Comparison of ENCODE assay signal across 34 cellular contexts in the genomic region with DNA sequence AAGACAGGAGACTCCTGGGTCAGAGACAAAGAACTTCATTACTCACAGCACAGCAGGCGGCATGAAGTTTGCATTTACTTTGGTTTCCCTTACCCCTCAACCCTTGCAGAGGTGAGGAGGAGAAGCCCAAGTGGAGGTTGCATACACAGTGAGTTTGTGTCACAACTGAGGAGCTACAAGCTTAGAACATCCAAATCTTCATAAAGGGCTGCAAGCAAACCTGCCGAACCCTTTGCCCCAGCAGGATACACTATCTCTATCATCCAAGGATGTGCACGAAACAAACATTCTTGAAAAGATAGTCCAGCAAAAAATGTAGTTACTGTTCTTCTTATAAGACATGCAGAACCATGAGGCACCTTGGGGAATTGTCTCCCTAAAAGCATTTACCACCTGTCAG.
"Had no signal": no experiment of that assay in that cellular context is flagged by ENCODE, and none has a peak within 500 bp of the region (broad histone marks: within the 10 kb centered on the region; RNA-seq: fewer than 3 reads in every experiment).

No MANE protein-coding gene starts in this region.

- H3K36me3 ChIP-seq: MG63 had no signal

- H3K4me3 ChIP-seq: MG63 had no signal

- H3K9me3 ChIP-seq: MG63 had no signal

- DNase-seq: Karpas-422, Kasumi-1, MG63, MM.1S, MV-4-11, NCI-H1048, NCI-H1092, NCI-H1092 treated with DMSO at 0.1 percent for 48 hours, NCI-H1105, NCI-H1105 treated with DMSO at 0.1 percent for 48 hours, NCI-H1417, NCI-H1417 treated with DMSO at 0.1 percent for 48 hours, NCI-H1436, NCI-H1436 treated with DMSO at 0.1 percent for 48 hours, NCI-H146, NCI-H1694, NCI-H1694 treated with DMSO at 0.1 percent for 48 hours, NCI-H187, NCI-H187 treated with DMSO at 0.1 percent for 48 hours, NCI-H1930, NCI-H2029, NCI-H2029 treated with DMSO at 0.1 percent for 48 hours, NCI-H2081, NCI-H2081 treated with DMSO at 0.1 percent for 48 hours, NCI-H2107, NCI-H2171, NCI-H2171 treated with DMSO at 0.1 percent for 48 hours, NCI-H2227 treated with DMSO at 0.1 percent for 48 hours, NCI-H226, NCI-H345, NCI-H446, NCI-H446 treated with DMSO at 0.1 percent for 48 hours, NCI-H510A, NCI-H510A treated with DMSO at 0.1 percent for 48 hours had no signal
